1 cellular context compared by ENCODE assay signal in the genomic region with DNA sequence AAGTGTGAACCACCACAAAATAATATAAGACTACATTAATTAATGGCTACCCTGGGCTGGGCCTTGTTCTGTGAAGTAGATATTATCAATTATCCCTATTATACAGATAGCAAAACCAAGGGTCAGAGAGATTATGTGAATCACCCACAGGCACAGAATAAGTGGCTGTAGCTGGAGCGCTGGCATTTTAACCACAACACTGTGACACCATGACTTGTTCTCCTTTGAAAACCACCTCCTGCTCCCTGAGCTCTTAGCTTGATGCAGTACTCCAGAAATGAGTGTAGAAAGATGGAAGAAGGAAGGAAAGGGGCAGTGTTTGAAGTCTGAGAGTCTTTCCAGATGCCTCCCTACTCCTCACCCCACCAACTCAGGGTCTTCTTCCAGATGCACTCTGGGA.
TF ChIP-seq lines count a peak whose summit lies in the region.

No MANE protein-coding gene starts in this region.

TF ChIP-seq in IMR-90, 13 proteins besides CTCF, POLR2A, EP300 and RAD21 (continued from another document):
- TF ChIP-seq BHLHE40 (IDR thresholded peaks at IDR 0.05; ENCODE audit: low read depth, low read length) (no peak), RFX5 (IDR thresholded peaks at IDR 0.05; ENCODE audit: low read depth, low read length) (no peak)
- TF ChIP-seq, protein P1, sequence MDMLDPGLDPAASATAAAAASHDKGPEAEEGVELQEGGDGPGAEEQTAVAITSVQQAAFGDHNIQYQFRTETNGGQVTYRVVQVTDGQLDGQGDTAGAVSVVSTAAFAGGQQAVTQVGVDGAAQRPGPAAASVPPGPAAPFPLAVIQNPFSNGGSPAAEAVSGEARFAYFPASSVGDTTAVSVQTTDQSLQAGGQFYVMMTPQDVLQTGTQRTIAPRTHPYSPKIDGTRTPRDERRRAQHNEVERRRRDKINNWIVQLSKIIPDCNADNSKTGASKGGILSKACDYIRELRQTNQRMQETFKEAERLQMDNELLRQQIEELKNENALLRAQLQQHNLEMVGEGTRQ (IDR thresholded peaks at IDR 0.05; ENCODE audit: low read depth, low read length): no peak
